Comparison of ENCODE assay signal across 11 cellular contexts in the genomic region with DNA sequence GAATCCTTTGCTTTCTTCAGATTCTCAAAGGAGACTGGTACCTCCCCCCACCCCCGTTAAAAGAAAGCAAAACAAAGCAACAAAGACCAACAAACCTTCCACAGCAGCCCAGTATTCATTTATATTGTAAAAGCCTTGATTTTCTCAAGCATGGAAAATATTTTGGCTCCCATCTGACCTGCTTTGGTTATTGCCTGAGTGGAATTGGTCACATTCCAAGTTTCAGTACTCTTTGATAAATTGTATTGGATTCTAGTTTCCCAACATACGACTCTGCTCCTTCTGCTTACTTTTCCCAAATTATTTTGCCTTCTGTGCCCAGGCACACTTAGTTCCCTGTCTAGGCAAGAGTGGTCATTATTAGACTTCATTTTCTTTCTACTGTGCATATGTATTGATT. TPM values are rescaled to one million over a fixed set of nuclear protein-coding genes. Genes with fewer than 3 reads are reported as not detected.
DNase-seq lines count a peak whose midpoint lies in the region; ATAC-seq and TF ChIP-seq lines count a peak whose summit lies in the region.
"Had no signal": no experiment of that assay in that cellular context is flagged by ENCODE, and none has a peak within 500 bp of the region (broad histone marks: within the 10 kb centered on the region; RNA-seq: fewer than 3 reads in every experiment).

No MANE protein-coding gene starts in this region.

- peak overlapping the region; percentile 22 to 99 (median 83) for H3K9ac ChIP-seq in subcutaneous abdominal adipose tissue (ENCODE audit: low read length in 5 of 5)

- peak overlapping the region; percentile 43 for H3K4me3 Mint-ChIP-seq in activated CD8-positive, alpha-beta T cell treated with anti-CD3 and anti-CD28 coated beads for 36 hours
- H3K4me3 Mint-ChIP-seq in activated CD8-positive, alpha-beta T cell treated with anti-CD3 and anti-CD28 coated beads, Interleukin-2, amount 10 ng/mL, durations not matched to agents 7 days and 5 days: no peak overlapping the region
- H3K4me3 Mint-ChIP-seq in activated T-helper 17 cell treated with anti-CD3 and anti-CD28 coated beads, Interleukin-2, amount 50 U/mL, for 72 hours: peak overlapping the region; percentile 97

- H3K9me3 ChIP-seq in hepatocyte (ENCODE audit: low read depth) (no peaks in the 10 kb centered on the region), subcutaneous abdominal adipose tissue (ENCODE audit: control insufficient read depth in 5 of 5, low read length in 5 of 5) (no peaks in the 10 kb centered on the region)
- H3K9me3 ChIP-seq: Peyer's patch had no signal

- H2AFZ ChIP-seq in hepatocyte: no peak overlapping the region

- H3K27ac Mint-ChIP-seq in activated CD8-positive, alpha-beta T cell treated with anti-CD3 and anti-CD28 coated beads for 36 hours: no peak overlapping the region
- H3K27ac Mint-ChIP-seq in activated CD8-positive, alpha-beta T cell treated with anti-CD3 and anti-CD28 coated beads, Interleukin-2, amount 10 ng/mL, durations not matched to agents 7 days and 5 days: no peak overlapping the region
- no peak overlapping the region for H3K27ac Mint-ChIP-seq in activated T-helper 17 cell treated with anti-CD3 and anti-CD28 coated beads, Interleukin-2, amount 50 U/mL, for 72 hours

- H3K36me3 ChIP-seq in hepatocyte (replicated peaks; ENCODE audit: insufficient read depth, low read depth): no peaks in the 10 kb centered on the region
- no peaks in the 10 kb centered on the region for H3K36me3 ChIP-seq in subcutaneous abdominal adipose tissue (ENCODE audit: control insufficient read depth in 5 of 5, insufficient read depth in 5 of 5, low read length in 5 of 5)
- H3K36me3 ChIP-seq: Peyer's patch had no signal

- intact Hi-C loops in activated CD8-positive, alpha-beta T cell treated with anti-CD3 and anti-CD28 coated beads for 36 hours (cut with micrococcal nuclease): no loop called here

- H3K4me1 ChIP-seq in hepatocyte (ENCODE audit: insufficient read depth) (peaks cover 20% of the 10 kb centered on the region), subcutaneous abdominal adipose tissue (ENCODE audit: control insufficient read depth in 5 of 5, insufficient read depth in 5 of 5, low read length in 5 of 5) (peaks cover 0 to 38% (median 35%) of the 10 kb centered on the region in 5 donors)

- H3K4me2 ChIP-seq in hepatocyte: peak overlapping the region; percentile 88

- POLR2A ChIA-PET in activated CD8-positive, alpha-beta T cell treated with anti-CD3 and anti-CD28 coated beads for 36 hours (lab: Charles Lee): no interaction called here
- POLR2A ChIA-PET in activated CD8-positive, alpha-beta T cell treated with anti-CD3 and anti-CD28 coated beads, Interleukin-2, amount 10 ng/mL, durations not matched to agents 7 days and 5 days (lab: Charles Lee): no interaction called here

- H3K27ac ChIP-seq in hepatocyte (no peak overlapping the region), subcutaneous abdominal adipose tissue (ENCODE audit: low read depth, low read length) (peak overlapping the region; percentile 93)
- H3K27ac ChIP-seq: C4-2B, Peyer's patch had no signal

- H3K9me2 ChIP-seq in hepatocyte (replicated peaks; ENCODE audit: insufficient read depth): no peaks in the 10 kb centered on the region

- no peak for DNase-seq in activated CD8-positive, alpha-beta T cell treated with anti-CD3 and anti-CD28 coated beads for 36 hours
- DNase-seq in activated CD8-positive, alpha-beta T cell treated with anti-CD3 and anti-CD28 coated beads, Interleukin-2, amount 10 ng/mL, durations not matched to agents 7 days and 5 days: no peak
- no peak for DNase-seq in hepatocyte (ENCODE audit: low spot score)
- DNase-seq: activated CD4-positive, alpha-beta memory T cell treated with anti-CD3 and anti-CD28 coated beads, Interleukin-2, amount 10 ng/mL, durations not matched to agents 7 days and 5 days; Peyer's patch had no signal

- no peak for TF ChIP-seq CTCF in activated CD8-positive, alpha-beta T cell treated with anti-CD3 and anti-CD28 coated beads for 36 hours (IDR thresholded peaks at IDR 0.05)
- no peak for TF ChIP-seq CTCF in hepatocyte (IDR thresholded peaks at IDR 0.05; ENCODE audit: poor library complexity)

- no peaks in the 10 kb centered on the region for H3K27me3 Mint-ChIP-seq in activated CD8-positive, alpha-beta T cell treated with anti-CD3 and anti-CD28 coated beads for 36 hours
- H3K27me3 Mint-ChIP-seq in activated CD8-positive, alpha-beta T cell treated with anti-CD3 and anti-CD28 coated beads, Interleukin-2, amount 10 ng/mL, durations not matched to agents 7 days and 5 days (ENCODE audit: low read depth): no peaks in the 10 kb centered on the region
- no peaks in the 10 kb centered on the region for H3K27me3 Mint-ChIP-seq in activated T-helper 17 cell treated with anti-CD3 and anti-CD28 coated beads, Interleukin-2, amount 50 U/mL, for 72 hours
- H3K27me3 Mint-ChIP-seq: activated CD4-positive, alpha-beta memory T cell treated with anti-CD3 and anti-CD28 coated beads, Interleukin-2, amount 10 ng/mL, durations not matched to agents 7 days and 5 days had no signal

- H3K4me1 Mint-ChIP-seq in activated CD8-positive, alpha-beta T cell treated with anti-CD3 and anti-CD28 coated beads for 36 hours (ENCODE audit: low read depth): peaks cover 36% of the 10 kb centered on the region
- H3K4me1 Mint-ChIP-seq in activated CD8-positive, alpha-beta T cell treated with anti-CD3 and anti-CD28 coated beads, Interleukin-2, amount 10 ng/mL, durations not matched to agents 7 days and 5 days (ENCODE audit: low read depth): peaks cover 31% of the 10 kb centered on the region
- H3K4me1 Mint-ChIP-seq in activated T-helper 17 cell treated with anti-CD3 and anti-CD28 coated beads, Interleukin-2, amount 50 U/mL, for 72 hours: peaks cover 23% of the 10 kb centered on the region

- peaks cover 41% of the 10 kb centered on the region for H4K20me1 ChIP-seq in hepatocyte (ENCODE audit: insufficient read depth, poor library complexity, severe bottlenecking)

- peaks cover 2% of the 10 kb centered on the region for H3K36me3 Mint-ChIP-seq in activated CD8-positive, alpha-beta T cell treated with anti-CD3 and anti-CD28 coated beads for 36 hours (ENCODE audit: low read depth)
- peaks cover 10% of the 10 kb centered on the region for H3K36me3 Mint-ChIP-seq in activated CD8-positive, alpha-beta T cell treated with anti-CD3 and anti-CD28 coated beads, Interleukin-2, amount 10 ng/mL, durations not matched to agents 7 days and 5 days (ENCODE audit: low read depth)
- peaks cover 9% of the 10 kb centered on the region for H3K36me3 Mint-ChIP-seq in activated T-helper 17 cell treated with anti-CD3 and anti-CD28 coated beads, Interleukin-2, amount 50 U/mL, for 72 hours (ENCODE audit: low read depth)

- H3K79me2 ChIP-seq in hepatocyte: peaks cover 68% of the 10 kb centered on the region

- 74% methylated on average over 2 of the region's 2 CpGs for WGBS in hepatocyte (ENCODE audit: low lambda C conversion rate, missing lambda C conversion rate)

- H3K27me3 ChIP-seq in hepatocyte (no peaks in the 10 kb centered on the region), subcutaneous abdominal adipose tissue (ENCODE audit: control insufficient read depth in 5 of 5, insufficient read depth in 4 of 5, low read length in 5 of 5) (no peaks in the 10 kb centered on the region)
- H3K27me3 ChIP-seq: Peyer's patch had no signal

- CTCF ChIA-PET in activated CD8-positive, alpha-beta T cell treated with anti-CD3 and anti-CD28 coated beads for 36 hours (lab: Charles Lee): no interaction called here
- CTCF ChIA-PET in activated CD8-positive, alpha-beta T cell treated with anti-CD3 and anti-CD28 coated beads, Interleukin-2, amount 10 ng/mL, durations not matched to agents 7 days and 5 days (lab: Charles Lee): no interaction called here

- no peak for ATAC-seq in activated CD8-positive, alpha-beta T cell treated with anti-CD3 and anti-CD28 coated beads for 36 hours
- ATAC-seq in activated CD8-positive, alpha-beta T cell treated with anti-CD3 and anti-CD28 coated beads, Interleukin-2, amount 10 ng/mL, durations not matched to agents 7 days and 5 days: no peak
- no peak for ATAC-seq in activated T-helper 17 cell treated with anti-CD3 and anti-CD28 coated beads, Interleukin-2, amount 50 U/mL, for 72 hours (replicated peaks)
- no peak for ATAC-seq in GM21619 (IDR thresholded peaks at IDR 0.05; ENCODE audit: unreplicated experiment)
- ATAC-seq in HG02852 (IDR thresholded peaks at IDR 0.05; ENCODE audit: unreplicated experiment): no peak
- ATAC-seq in HG02571 (IDR thresholded peaks at IDR 0.05; ENCODE audit: unreplicated experiment): no peak

- peaks cover 4% of the 10 kb centered on the region for H3K9me3 Mint-ChIP-seq in activated CD8-positive, alpha-beta T cell treated with anti-CD3 and anti-CD28 coated beads for 36 hours
- H3K9me3 Mint-ChIP-seq in activated CD8-positive, alpha-beta T cell treated with anti-CD3 and anti-CD28 coated beads, Interleukin-2, amount 10 ng/mL, durations not matched to agents 7 days and 5 days (ENCODE audit: insufficient read depth): no peaks in the 10 kb centered on the region
- no peaks in the 10 kb centered on the region for H3K9me3 Mint-ChIP-seq in activated T-helper 17 cell treated with anti-CD3 and anti-CD28 coated beads, Interleukin-2, amount 50 U/mL, for 72 hours
- H3K9me3 Mint-ChIP-seq: activated CD4-positive, alpha-beta memory T cell treated with anti-CD3 and anti-CD28 coated beads, Interleukin-2, amount 10 ng/mL, durations not matched to agents 7 days and 5 days had no signal

- no peak overlapping the region for H3K4me3 ChIP-seq in hepatocyte
- H3K4me3 ChIP-seq in subcutaneous abdominal adipose tissue (ENCODE audit: low read depth in 1 of 5, low read length in 5 of 5): peak overlapping the region in 3 of 5 donors; percentile 5 to 34 (median 12)

RNA-seq across cellular contexts. Expression of a gene that starts 1.3 kb away (rescaled TPM):
- total RNA-seq in activated CD8-positive, alpha-beta T cell treated with anti-CD3 and anti-CD28 coated beads for 36 hours: under 1 TPM; 0.16 to 0.54 TPM
- total RNA-seq in activated CD8-positive, alpha-beta T cell treated with anti-CD3 and anti-CD28 coated beads, Interleukin-2, amount 10 ng/mL, durations not matched to agents 7 days and 5 days: not detected
- total RNA-seq in activated T-helper 17 cell treated with anti-CD3 and anti-CD28 coated beads, Interleukin-2, amount 50 U/mL, for 72 hours: under 1 TPM; 0.19 to 0.24 TPM
- 0.88 and 2.0 TPM in 2 replicates for total RNA-seq in hepatocyte
- polyA plus RNA-seq in hepatocyte: 0.27 and 0.50 TPM in 2 replicates

RNA-seq across cellular contexts. Expression of a gene that starts 2.0 kb away (rescaled TPM):
- 10 to 100 TPM; 50.3 to 51.6 TPM for total RNA-seq in activated CD8-positive, alpha-beta T cell treated with anti-CD3 and anti-CD28 coated beads for 36 hours
- total RNA-seq in activated CD8-positive, alpha-beta T cell treated with anti-CD3 and anti-CD28 coated beads, Interleukin-2, amount 10 ng/mL, durations not matched to agents 7 days and 5 days: 10 to 100 TPM; 54.2 to 54.5 TPM
- total RNA-seq in activated T-helper 17 cell treated with anti-CD3 and anti-CD28 coated beads, Interleukin-2, amount 50 U/mL, for 72 hours: 10 to 100 TPM; 49.7 to 60.6 TPM
- total RNA-seq in hepatocyte: 56.8 and 67.6 TPM in 2 replicates
- 30.1 and 34.9 TPM in 2 replicates for polyA plus RNA-seq in hepatocyte
